Comparison of ENCODE assay signal across 2 cellular contexts in the genomic region with DNA sequence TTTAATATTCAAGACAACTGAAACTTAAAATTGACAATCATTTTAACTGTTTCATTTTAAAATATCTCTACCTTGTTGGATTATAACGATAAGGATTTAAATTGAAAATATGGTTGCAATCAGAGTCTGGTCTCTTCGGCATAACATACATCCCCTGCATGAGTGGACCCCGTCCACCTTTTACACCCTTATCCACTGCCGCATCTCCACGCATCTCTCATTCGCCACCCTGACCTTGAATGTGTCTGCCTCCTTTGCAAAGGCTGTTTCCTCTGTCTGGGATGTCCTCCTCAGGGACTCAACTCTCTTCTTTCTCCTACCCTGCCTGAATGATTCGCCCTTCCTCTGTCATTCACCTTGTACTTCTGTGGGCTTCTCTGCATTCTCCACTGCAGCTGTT.
TF ChIP-seq lines count a peak whose summit lies in the region.

No MANE protein-coding gene starts in this region.

TF ChIP-seq in HepG2, 621 proteins besides CTCF, POLR2A, EP300 and RAD21 (continued from another document):
- 0 out of 2 replicates have a peak, but pooled peaks have one; percentile 18 for TF ChIP-seq FOXO4 (CRISPR knock-in tag; conservative IDR thresholded peaks at IDR 0.05)
- TF ChIP-seq, protein P1, sequence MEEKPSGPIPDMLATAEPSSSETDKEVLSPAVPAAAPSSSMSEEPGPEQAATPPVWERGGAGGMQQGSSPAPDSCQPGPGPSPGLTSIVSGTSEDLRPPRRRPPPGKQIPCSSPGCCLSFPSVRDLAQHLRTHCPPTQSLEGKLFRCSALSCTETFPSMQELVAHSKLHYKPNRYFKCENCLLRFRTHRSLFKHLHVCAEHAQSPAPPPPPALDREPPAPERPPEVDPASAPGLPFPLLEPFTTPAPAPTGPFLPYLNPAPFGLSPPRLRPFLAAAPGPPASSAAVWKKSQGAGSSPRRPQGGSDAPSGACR (CRISPR knock-in tag; IDR thresholded peaks at IDR 0.05), result no peak
TF ChIP-seq in HepG2: peak in this region for 2.

TF ChIP-seq in WTC11, 78 proteins besides CTCF, POLR2A, EP300 and RAD21 (continued from another document):
- TF ChIP-seq SOX15 (CRISPR knock-in tag; IDR thresholded peaks at IDR 0.05), result no peak
